Comparison of ENCODE assay signal across 14 cellular contexts in the genomic region with DNA sequence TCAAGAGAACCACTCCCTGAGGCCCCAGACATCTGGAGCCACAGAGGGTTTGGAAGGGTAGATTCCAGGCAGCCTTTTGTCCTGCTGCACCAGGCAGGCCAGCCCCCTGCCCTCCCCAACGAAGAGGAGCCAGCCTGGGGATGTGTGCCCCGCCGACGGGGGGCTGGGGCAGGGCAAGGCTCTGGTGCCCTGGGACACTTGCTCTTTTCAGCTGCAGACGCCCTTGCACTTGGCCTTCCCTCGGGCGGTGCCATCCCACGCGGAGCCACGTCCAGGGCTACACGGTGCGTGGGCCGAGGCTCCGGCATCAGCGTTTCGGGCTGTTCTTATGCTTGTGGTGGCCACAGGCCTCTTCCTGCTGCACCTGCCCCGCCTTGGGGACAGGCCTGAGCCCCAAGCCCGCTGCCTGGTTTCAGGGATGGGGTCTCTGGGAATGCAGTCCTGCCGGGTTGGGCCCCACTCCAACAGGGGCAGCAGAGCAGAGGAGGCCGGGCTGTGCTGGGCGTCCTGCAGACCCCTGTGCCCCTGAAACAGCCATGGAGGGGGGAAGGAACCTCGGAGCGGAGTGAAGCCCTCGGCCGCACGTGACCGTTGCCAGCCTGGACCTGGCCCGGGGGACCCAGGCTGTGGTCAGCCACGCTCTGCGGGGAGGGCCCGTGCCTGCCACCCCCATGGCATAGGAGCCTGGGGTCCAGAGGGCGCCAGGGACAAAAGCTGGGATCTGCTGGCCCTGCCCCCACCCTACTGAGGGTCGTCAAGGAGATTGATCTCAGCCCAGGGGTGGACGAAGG. TPM values are rescaled to one million over a fixed set of nuclear protein-coding genes. Genes with fewer than 3 reads are reported as not detected.
DNase-seq lines count a peak whose midpoint lies in the region; ATAC-seq, FAIRE-seq and TF ChIP-seq lines count a peak whose summit lies in the region.
"Had no signal": no experiment of that assay in that cellular context is flagged by ENCODE, and none has a peak within 500 bp of the region (broad histone marks: within the 10 kb centered on the region; RNA-seq: fewer than 3 reads in every experiment).

No MANE protein-coding gene starts in this region.

- H3K4me3 ChIP-seq in GM23248 (no peak overlapping the region), K562 (no peak overlapping the region), right lobe of liver (no peak overlapping the region), gastrocnemius medialis (no peak overlapping the region), H7 (ENCODE audit: insufficient read depth, low read depth, low read length) (no peak overlapping the region), esophagus squamous epithelium (no peak overlapping the region)
- H3K4me3 ChIP-seq: thoracic aorta had no signal

- 0 out of 2 replicates have a peak, but pooled peaks cover 4% of the 10 kb centered on the region for H3F3A ChIP-seq in GM23248 (ENCODE audit: insufficient read depth)

- no peaks in the 10 kb centered on the region for H3K36me3 ChIP-seq in GM23248 (ENCODE audit: low read depth)
- H3K36me3 ChIP-seq in K562 (ENCODE audit: control insufficient read depth, insufficient read depth, low read length), result peaks cover 47% of the 10 kb centered on the region; the same call in 2 of the 3 replicates
- H3K36me3 ChIP-seq in right lobe of liver, result peaks cover 0 to 9% (median 0%) of the 10 kb centered on the region in 4 donors
- peaks cover 0 to 19% of the 10 kb centered on the region in 2 donors for H3K36me3 ChIP-seq in gastrocnemius medialis
- no peaks in the 10 kb centered on the region; the same call in none of the 2 replicates for H3K36me3 ChIP-seq in H7 (replicated peaks; ENCODE audit: control insufficient read depth, insufficient read depth, low read length)
- H3K36me3 ChIP-seq in esophagus squamous epithelium, result peaks cover 9 to 71% (median 15%) of the 10 kb centered on the region in 3 donors

- no peak overlapping the region for H3K4me2 ChIP-seq in GM23248 (ENCODE audit: unreplicated experiment)
- H3K4me2 ChIP-seq in K562 (ENCODE audit: insufficient read depth, low read length), result peak overlapping the region; percentile 35

- FAIRE-seq in K562 (lab: Jason Lieb, UNC), result no peak
- FAIRE-seq: GM12892 had no signal

- H3K27ac ChIP-seq in GM23248 (no peak overlapping the region), K562 (ENCODE audit: extremely low read depth, low read depth, low read length) (peak overlapping the region; percentile 64; the same call in 2 of the 3 replicates), right lobe of liver (peak overlapping the region in 2 of 3 donors; percentile 44 to 70), gastrocnemius medialis (peak overlapping the region in 3 of 4 donors; percentile 7 to 36 (median 27)), esophagus squamous epithelium (no peak overlapping the region)
- H3K27ac ChIP-seq: thoracic aorta had no signal

- H3K9me2 ChIP-seq in GM23248 (ENCODE audit: insufficient read depth), result no peaks in the 10 kb centered on the region

- no peak for TF ChIP-seq CTCF in K562 (IDR thresholded peaks at IDR 0.05 in 2 of 3, conservative IDR thresholded peaks at IDR 0.05 in 1 of 3; ENCODE audit: insufficient read depth in 2 of 3, low read depth in 1 of 3, low read length in 3 of 3)
- no peak for TF ChIP-seq CTCF in right lobe of liver (IDR thresholded peaks at IDR 0.05)
- TF ChIP-seq CTCF in gastrocnemius medialis (IDR thresholded peaks at IDR 0.05 in 4 of 5, conservative IDR thresholded peaks at IDR 0.05 in 1 of 5), result no peak
- no peak for TF ChIP-seq CTCF in esophagus squamous epithelium (IDR thresholded peaks at IDR 0.05)

- CTCF ChIA-PET in K562 (lab: Yijun Ruan, JAX; ENCODE audit: low intra/inter-chr PET ratio), result no interaction called here

- peak; percentile 36; the same call in 1 of the 2 replicates for TF ChIP-seq POLR2A in K562 (conservative IDR thresholded peaks at IDR 0.05)
- TF ChIP-seq POLR2A in right lobe of liver (IDR thresholded peaks at IDR 0.05), result no peak
- TF ChIP-seq POLR2A in gastrocnemius medialis (IDR thresholded peaks at IDR 0.05), result no peak
- no peak for TF ChIP-seq POLR2A in esophagus squamous epithelium (IDR thresholded peaks at IDR 0.05)

- H2AFZ ChIP-seq in GM23248, result no peak overlapping the region
- no peak overlapping the region for H2AFZ ChIP-seq in K562 (ENCODE audit: low read depth, low read length)

- 44 to 47% methylated on average over 31 to 32 of the region's 34 CpGs for WGBS in GM23248 (ENCODE audit: low coverage in 1 of 2, low lambda C conversion rate in 2 of 2, missing lambda C conversion rate in 2 of 2), 2 experiments
- 34% methylated on average over 18 of the region's 34 CpGs for WGBS in K562 (ENCODE audit: insufficient coverage, low coverage, missing lambda C conversion rate)
- 33% methylated on average over 2 of the region's 34 CpGs for WGBS in right lobe of liver (ENCODE audit: insufficient coverage, low coverage, low lambda C conversion rate, missing lambda C conversion rate)
- WGBS in esophagus squamous epithelium, 2 donors, result no CpG with 5 or more reads among the region's 34 CpGs

- TF ChIP-seq EP300 in K562 (IDR thresholded peaks at IDR 0.05; ENCODE audit: low read length), result no peak

- H3K27me3 ChIP-seq in GM23248 (replicated peaks; ENCODE audit: insufficient read depth), result no peaks in the 10 kb centered on the region
- H3K27me3 ChIP-seq in K562 (ENCODE audit: control insufficient read depth in 2 of 2, insufficient read depth in 2 of 2, low read length in 2 of 2), result no peaks in the 10 kb centered on the region
- no peaks in the 10 kb centered on the region for H3K27me3 ChIP-seq in right lobe of liver
- H3K27me3 ChIP-seq in gastrocnemius medialis, result no peaks in the 10 kb centered on the region
- no peaks in the 10 kb centered on the region for H3K27me3 ChIP-seq in H7 (ENCODE audit: control insufficient read depth, insufficient read depth, low read length)
- no peaks in the 10 kb centered on the region for H3K27me3 ChIP-seq in esophagus squamous epithelium

- DNase-seq in GM23248, result peak; percentile 47
- no peak for DNase-seq in K562 (ENCODE audit: extremely low read depth in 1 of 4, low spot score in 3 of 4)
- DNase-seq in right lobe of liver, result peak in 1 of 3 donors; percentile 50
- no peak for DNase-seq in gastrocnemius medialis
- DNase-seq in H7, result no peak
- DNase-seq in NCI-H1092 treated with DMSO at 0.1 percent for 48 hours (lab: John Stamatoyannopoulos, UW), result no peak
- DNase-seq in esophagus squamous epithelium (lab: John Stamatoyannopoulos, UW), result no peak
- DNase-seq: activated T-cell treated with anti-CD3 and anti-CD28 coated beads for 4 hours, NCI-H1436, NCI-H510A treated with DMSO at 0.1 percent for 48 hours, PC-3 had no signal

- no peaks in the 10 kb centered on the region for H3K9me1 ChIP-seq in K562 (ENCODE audit: control insufficient read depth, insufficient read depth, low read length)

- H3K9me3 ChIP-seq in GM23248 (ENCODE audit: low read depth) (no peaks in the 10 kb centered on the region), K562 (replicated peaks; ENCODE audit: control insufficient read depth, insufficient read depth, low read depth, low read length) (no peaks in the 10 kb centered on the region), right lobe of liver (no peaks in the 10 kb centered on the region), gastrocnemius medialis (no peaks in the 10 kb centered on the region), esophagus squamous epithelium (no peaks in the 10 kb centered on the region)
- H3K9me3 ChIP-seq: thoracic aorta had no signal

- in situ Hi-C loops in GM23248 (cut with MboI) (no loop called here), K562 (cut with MboI) (no loop called here), gastrocnemius medialis (cut with MboI; ENCODE audit: low sequenced_read_pairs in 4 of 4) (no loop called here)

- H3K79me2 ChIP-seq in GM23248 (ENCODE audit: insufficient read depth), result peaks cover 8% of the 10 kb centered on the region
- H3K79me2 ChIP-seq in K562 (ENCODE audit: control insufficient read depth, insufficient read depth, low read length), result peaks cover 9% of the 10 kb centered on the region

- POLR2A ChIA-PET in K562 (lab: Yijun Ruan, JAX), result interaction anchor here (0.8 to 1.0 kb wide), 2 partner anchors 8 to 55 kb away, joined by 3 to 6 read pairs; no protein-coding TSS in a partner anchor

- no TSS peak for BruUV-seq in K562 (replicated peaks; lab: Mats Ljungman, UMichigan)

- no peak for TF ChIP-seq RAD21 in K562 (CRISPR knock-in tag; conservative IDR thresholded peaks at IDR 0.05 in 1 of 2, IDR thresholded peaks at IDR 0.05 in 1 of 2)

- intact Hi-C loops in K562 (cut with micrococcal nuclease) (no loop called here), right lobe of liver (cut with DNase I) (loop anchor here in 1 of 2 donors (10.0 kb wide), 1 partner anchor 45 kb away; no protein-coding TSS in a partner anchor), gastrocnemius medialis (cut with DNase I; ENCODE audit: low total_unique reads) (no loop called here), esophagus squamous epithelium (cut with DNase I) (no loop called here)

- H3K9ac ChIP-seq in GM23248, result no peak overlapping the region
- H3K9ac ChIP-seq in K562 (ENCODE audit: insufficient read depth in 1 of 2, low read depth in 2 of 2, low read length in 2 of 2), result peak overlapping the region; percentile 35 to 84; a peak in 2 of 4 replicates

- ATAC-seq in K562 (peak; percentile 46), right lobe of liver (peak in 1 of 4 donors; percentile 1), gastrocnemius medialis (no peak), GM18502 (IDR thresholded peaks at IDR 0.05; ENCODE audit: poor library complexity, unreplicated experiment) (no peak)
- ATAC-seq: PC-3 had no signal

- H3K4me1 ChIP-seq in GM23248 (ENCODE audit: insufficient read depth), result peaks cover 18% of the 10 kb centered on the region
- H3K4me1 ChIP-seq in K562 (replicated peaks in 1 of 2; ENCODE audit: control insufficient read depth in 2 of 2, insufficient read depth in 2 of 2, low read length in 2 of 2), result peaks cover 22 to 97% of the 10 kb centered on the region in 2 experiments
- peaks cover 0 to 44% (median 27%) of the 10 kb centered on the region in 4 donors for H3K4me1 ChIP-seq in right lobe of liver
- peaks cover 13 to 14% of the 10 kb centered on the region in 2 donors for H3K4me1 ChIP-seq in gastrocnemius medialis
- peaks cover 27 to 52% (median 33%) of the 10 kb centered on the region in 3 donors for H3K4me1 ChIP-seq in esophagus squamous epithelium

- H4K20me1 ChIP-seq in GM23248 (ENCODE audit: insufficient read depth), result no peaks in the 10 kb centered on the region
- no peaks in the 10 kb centered on the region for H4K20me1 ChIP-seq in K562 (replicated peaks; ENCODE audit: control insufficient read depth, insufficient read depth, low read length)

RNA-seq across cellular contexts. Expression of a gene that starts 0.6 kb away (rescaled TPM):
- total RNA-seq in GM23248 (2014; rRNA removed; shearing (Covaris generic)), result not detected in 2 replicates
- polyA plus RNA-seq in GM23248 (2016; fragmentation: Nextera tagmentation; extraction: Ambion mirVana) (not detected in 2 replicates), K562 (2011; rRNA removed) (0.18 and 0.22 TPM in 2 replicates), K562 (2014; fragmentation: Illumina TruSeq; extraction: Trizol) (0.14 TPM in 1 of 2 replicates, not detected in the other), K562 (2014; fragmentation: Nextera tagmentation; extraction: Ambion mirVana) (not detected), K562 (2014; rRNA removed) (0.30 and 0.54 TPM in 2 replicates)
- total RNA-seq in K562 (2011; cell fraction: chromatin; rRNA removed; ENCODE audit: low replicate concordance), result 0.83 and 4.1 TPM in 2 replicates
- 3.3 and 3.8 TPM in 2 replicates for total RNA-seq in K562 (2011; cell fraction: nucleolus; rRNA removed)
- 1.8 and 2.3 TPM in 2 replicates for total RNA-seq in K562 (2011; cell fraction: nucleoplasm; rRNA removed)
- total RNA-seq in K562 (2014; rRNA removed) (0.50 and 0.57 TPM in 2 replicates), K562 (2014; rRNA removed; fragmentation: Illumina TruSeq; extraction: Trizol) (not detected in 2 replicates), K562 (2015; rRNA removed; fragmentation: Illumina TruSeq; extraction: Trizol) (0.11 and 0.14 TPM in 2 replicates), K562 (2021) (0.85 and 1.1 TPM in 2 replicates), right lobe of liver (under 1 TPM; 0.43 to 0.70 (median 0.56) TPM), gastrocnemius medialis (1 to 10 TPM in 3 of 4 donors, under 1 TPM in 1; 0.12 to 3.2 (median 1.3) TPM), esophagus squamous epithelium (1 to 10 TPM in 1 of 4 donors, under 1 TPM in 3; under 0.01 to 1.8 (median 0.29) TPM)
- polyA plus RNA-seq in K562 (2011; cell fraction: cytosol; rRNA removed), result 0.29 and 2.5 TPM in 2 replicates
- 0.56 and 2.4 TPM in 2 replicates for polyA plus RNA-seq in K562 (2011; cell fraction: nucleus; rRNA removed)
- 0.61 and 1.5 TPM in 2 replicates for polyA plus RNA-seq in K562 (2012)
- 0.12 and 0.14 TPM in 2 replicates for polyA minus RNA-seq in K562 (2011; rRNA and poly(A)+ RNA removed)
- 0.73 and 1.1 TPM in 2 replicates for polyA minus RNA-seq in K562 (2011; cell fraction: cytosol; rRNA and poly(A)+ RNA removed)
- polyA minus RNA-seq in K562 (2011; cell fraction: nucleus; rRNA and poly(A)+ RNA removed), result 0.44 and 0.81 TPM in 2 replicates
- 4.5 and 5.5 TPM in 2 replicates for total RNA-seq in H7 (2014; rRNA removed; shearing (Covaris generic))

RNA-seq across cellular contexts. Expression of a gene that starts 5.9 kb away (rescaled TPM):
- total RNA-seq in GM23248 (2014; rRNA removed; shearing (Covaris generic)), result 150 and 218 TPM in 2 replicates
- polyA plus RNA-seq in GM23248 (2016; fragmentation: Nextera tagmentation; extraction: Ambion mirVana) (151 and 155 TPM in 2 replicates), K562 (2011; rRNA removed) (105 and 115 TPM in 2 replicates), K562 (2014; fragmentation: Illumina TruSeq; extraction: Trizol) (80.9 and 91.6 TPM in 2 replicates), K562 (2014; fragmentation: Nextera tagmentation; extraction: Ambion mirVana) (10 to 100 TPM in 1 of 2 experiments, 1 to 10 TPM in 1; 7.3 to 11.6 TPM), K562 (2014; rRNA removed) (262 and 265 TPM in 2 replicates)
- total RNA-seq in K562 (2011; cell fraction: chromatin; rRNA removed; ENCODE audit: low replicate concordance), result 30.5 and 94.1 TPM in 2 replicates
- total RNA-seq in K562 (2011; cell fraction: nucleolus; rRNA removed), result 171 and 175 TPM in 2 replicates
- 71.2 and 82.5 TPM in 2 replicates for total RNA-seq in K562 (2011; cell fraction: nucleoplasm; rRNA removed)
- total RNA-seq in K562 (2014; rRNA removed) (198 and 279 TPM in 2 replicates), K562 (2014; rRNA removed; fragmentation: Illumina TruSeq; extraction: Trizol) (22.9 and 36.2 TPM in 2 replicates), K562 (2015; rRNA removed; fragmentation: Illumina TruSeq; extraction: Trizol) (75.4 and 76.5 TPM in 2 replicates), K562 (2021) (177 and 184 TPM in 2 replicates), right lobe of liver (100 to 1,000 TPM in 1 of 6 experiments, 10 to 100 TPM in 5; 22.7 to 126 (median 32.6) TPM), gastrocnemius medialis (100 to 1,000 TPM; 114 to 212 (median 141) TPM), esophagus squamous epithelium (100 to 1,000 TPM in 1 of 4 donors, 10 to 100 TPM in 3; 69.6 to 105 (median 79.9) TPM)
- 139 and 392 TPM in 2 replicates for polyA plus RNA-seq in K562 (2011; cell fraction: cytosol; rRNA removed)
- polyA plus RNA-seq in K562 (2011; cell fraction: nucleus; rRNA removed), result 292 and 379 TPM in 2 replicates
- 145 and 152 TPM in 2 replicates for polyA plus RNA-seq in K562 (2012)
- polyA minus RNA-seq in K562 (2011; rRNA and poly(A)+ RNA removed), result 8.4 and 17.6 TPM in 2 replicates
- polyA minus RNA-seq in K562 (2011; cell fraction: cytosol; rRNA and poly(A)+ RNA removed), result 56.4 and 65.7 TPM in 2 replicates
- polyA minus RNA-seq in K562 (2011; cell fraction: nucleus; rRNA and poly(A)+ RNA removed), result 80.4 and 108 TPM in 2 replicates
- total RNA-seq in H7 (2014; rRNA removed; shearing (Covaris generic)), result 129 and 135 TPM in 2 replicates

RNA-seq across cellular contexts. Expression of a gene that starts 11.4 kb away (rescaled TPM):
- total RNA-seq in GM23248 (2014; rRNA removed; shearing (Covaris generic)), result 29.3 and 30.4 TPM in 2 replicates
- polyA plus RNA-seq in GM23248 (2016; fragmentation: Nextera tagmentation; extraction: Ambion mirVana), result 22.4 and 22.6 TPM in 2 replicates
- total RNA-seq in K562 (2011; cell fraction: chromatin; rRNA removed; ENCODE audit: low replicate concordance), result 33.6 and 106 TPM in 2 replicates
- total RNA-seq in K562 (2011; cell fraction: nucleolus; rRNA removed), result 86.7 and 90.7 TPM in 2 replicates
- 54.1 and 55.3 TPM in 2 replicates for total RNA-seq in K562 (2011; cell fraction: nucleoplasm; rRNA removed)
- total RNA-seq in K562 (2014; rRNA removed), result 120 and 148 TPM in 2 replicates
- 3.4 and 6.3 TPM in 2 replicates for total RNA-seq in K562 (2014; rRNA removed; fragmentation: Illumina TruSeq; extraction: Trizol)
- total RNA-seq in K562 (2015; rRNA removed; fragmentation: Illumina TruSeq; extraction: Trizol), result 55.8 and 56.1 TPM in 2 replicates
- 110 and 124 TPM in 2 replicates for total RNA-seq in K562 (2021)
- polyA plus RNA-seq in K562 (2011; rRNA removed), result 35.2 and 47.4 TPM in 2 replicates
- polyA plus RNA-seq in K562 (2011; cell fraction: cytosol; rRNA removed), result 70.6 and 207 TPM in 2 replicates
- polyA plus RNA-seq in K562 (2011; cell fraction: nucleus; rRNA removed), result 72.7 and 125 TPM in 2 replicates
- polyA plus RNA-seq in K562 (2012), result 63.1 and 76.1 TPM in 2 replicates
- polyA plus RNA-seq in K562 (2014; fragmentation: Illumina TruSeq; extraction: Trizol), result 12.8 and 40.4 TPM in 2 replicates
- polyA plus RNA-seq in K562 (2014; fragmentation: Nextera tagmentation; extraction: Ambion mirVana), result 1 to 10 TPM in 1 of 2 experiments, under 1 TPM in 1; 0.80 to 3.5 TPM
- polyA plus RNA-seq in K562 (2014; rRNA removed), result 111 and 123 TPM in 2 replicates
- polyA minus RNA-seq in K562 (2011; rRNA and poly(A)+ RNA removed), result 5.2 and 5.6 TPM in 2 replicates
- polyA minus RNA-seq in K562 (2011; cell fraction: cytosol; rRNA and poly(A)+ RNA removed), result 19.4 and 28.1 TPM in 2 replicates
- 21.5 and 23.7 TPM in 2 replicates for polyA minus RNA-seq in K562 (2011; cell fraction: nucleus; rRNA and poly(A)+ RNA removed)
- 100 to 1,000 TPM in 2 of 6 experiments, 10 to 100 TPM in 4; 48.8 to 130 (median 76.7) TPM for total RNA-seq in right lobe of liver
- total RNA-seq in gastrocnemius medialis, result 100 to 1,000 TPM in 3 of 4 donors, 10 to 100 TPM in 1; 59.6 to 155 (median 114) TPM
- total RNA-seq in H7 (2014; rRNA removed; shearing (Covaris generic)), result 71.5 and 83.1 TPM in 2 replicates
- 10 to 100 TPM; 17.3 to 35.6 (median 28.1) TPM for total RNA-seq in esophagus squamous epithelium

RNA-seq across cellular contexts. Expression of a gene that starts 18.9 kb away (rescaled TPM):
- total RNA-seq in GM23248 (2014; rRNA removed; shearing (Covaris generic)), result 16.5 and 24.7 TPM in 2 replicates
- polyA plus RNA-seq in GM23248 (2016; fragmentation: Nextera tagmentation; extraction: Ambion mirVana) (4.7 and 8.2 TPM in 2 replicates), K562 (2011; rRNA removed) (5.7 and 9.4 TPM in 2 replicates), K562 (2014; fragmentation: Illumina TruSeq; extraction: Trizol) (1.4 and 4.3 TPM in 2 replicates), K562 (2014; fragmentation: Nextera tagmentation; extraction: Ambion mirVana) (under 1 TPM; 0.44 to 0.46 TPM), K562 (2014; rRNA removed) (8.1 and 10.6 TPM in 2 replicates)
- 25.8 and 70.2 TPM in 2 replicates for total RNA-seq in K562 (2011; cell fraction: chromatin; rRNA removed; ENCODE audit: low replicate concordance)
- 50.4 and 60.9 TPM in 2 replicates for total RNA-seq in K562 (2011; cell fraction: nucleolus; rRNA removed)
- total RNA-seq in K562 (2011; cell fraction: nucleoplasm; rRNA removed), result 29.8 and 30.4 TPM in 2 replicates
- total RNA-seq in K562 (2014; rRNA removed) (4.9 and 6.5 TPM in 2 replicates), K562 (2014; rRNA removed; fragmentation: Illumina TruSeq; extraction: Trizol) (0.80 and 1.3 TPM in 2 replicates), K562 (2015; rRNA removed; fragmentation: Illumina TruSeq; extraction: Trizol) (3.0 and 3.3 TPM in 2 replicates), K562 (2021) (10.0 and 12.6 TPM in 2 replicates), right lobe of liver (10 to 100 TPM in 4 of 6 experiments, 1 to 10 TPM in 2; 7.2 to 18.1 (median 11.8) TPM), gastrocnemius medialis (1 to 10 TPM; 2.9 to 9.8 (median 6.5) TPM), esophagus squamous epithelium (10 to 100 TPM in 3 of 4 donors, 1 to 10 TPM in 1; 7.2 to 26.5 (median 15.8) TPM)
- 3.8 and 9.9 TPM in 2 replicates for polyA plus RNA-seq in K562 (2011; cell fraction: cytosol; rRNA removed)
- polyA plus RNA-seq in K562 (2011; cell fraction: nucleus; rRNA removed), result 72.9 and 107 TPM in 2 replicates
- 6.3 and 9.5 TPM in 2 replicates for polyA plus RNA-seq in K562 (2012)
- polyA minus RNA-seq in K562 (2011; rRNA and poly(A)+ RNA removed), result 1.0 and 1.4 TPM in 2 replicates
- polyA minus RNA-seq in K562 (2011; cell fraction: cytosol; rRNA and poly(A)+ RNA removed), result 2.6 and 4.5 TPM in 2 replicates
- 20.9 and 23.9 TPM in 2 replicates for polyA minus RNA-seq in K562 (2011; cell fraction: nucleus; rRNA and poly(A)+ RNA removed)
- total RNA-seq in H7 (2014; rRNA removed; shearing (Covaris generic)), result 35.3 and 38.3 TPM in 2 replicates

RNA-seq across cellular contexts. Expression of a gene that starts 37.7 kb away (rescaled TPM):
- 44.9 and 65.9 TPM in 2 replicates for total RNA-seq in GM23248 (2014; rRNA removed; shearing (Covaris generic))
- polyA plus RNA-seq in GM23248 (2016; fragmentation: Nextera tagmentation; extraction: Ambion mirVana) (65.1 and 70.0 TPM in 2 replicates), K562 (2011; rRNA removed) (118 and 173 TPM in 2 replicates), K562 (2014; fragmentation: Illumina TruSeq; extraction: Trizol) (112 and 139 TPM in 2 replicates), K562 (2014; fragmentation: Nextera tagmentation; extraction: Ambion mirVana) (1 to 10 TPM; 5.0 to 6.8 TPM), K562 (2014; rRNA removed) (373 and 378 TPM in 2 replicates)
- total RNA-seq in K562 (2011; cell fraction: chromatin; rRNA removed; ENCODE audit: low replicate concordance), result 214 and 929 TPM in 2 replicates
- total RNA-seq in K562 (2011; cell fraction: nucleolus; rRNA removed), result 1,026 and 1,077 TPM in 2 replicates
- 329 and 385 TPM in 2 replicates for total RNA-seq in K562 (2011; cell fraction: nucleoplasm; rRNA removed)
- total RNA-seq in K562 (2014; rRNA removed) (116 and 158 TPM in 2 replicates), K562 (2014; rRNA removed; fragmentation: Illumina TruSeq; extraction: Trizol) (18.6 and 26.7 TPM in 2 replicates), K562 (2015; rRNA removed; fragmentation: Illumina TruSeq; extraction: Trizol) (83.6 and 87.9 TPM in 2 replicates), K562 (2021) (267 TPM in 2 replicates), right lobe of liver (10 to 100 TPM; 28.5 to 44.8 (median 40.3) TPM), gastrocnemius medialis (10 to 100 TPM; 20.9 to 41.6 (median 27.3) TPM), esophagus squamous epithelium (10 to 100 TPM; 28.4 to 70.2 (median 48.9) TPM)
- 121 and 296 TPM in 2 replicates for polyA plus RNA-seq in K562 (2011; cell fraction: cytosol; rRNA removed)
- polyA plus RNA-seq in K562 (2011; cell fraction: nucleus; rRNA removed), result 1,454 and 2,407 TPM in 2 replicates
- 192 and 214 TPM in 2 replicates for polyA plus RNA-seq in K562 (2012)
- 14.4 and 20.6 TPM in 2 replicates for polyA minus RNA-seq in K562 (2011; rRNA and poly(A)+ RNA removed)
- polyA minus RNA-seq in K562 (2011; cell fraction: cytosol; rRNA and poly(A)+ RNA removed), result 48.0 and 67.2 TPM in 2 replicates
- 214 and 219 TPM in 2 replicates for polyA minus RNA-seq in K562 (2011; cell fraction: nucleus; rRNA and poly(A)+ RNA removed)
- total RNA-seq in H7 (2014; rRNA removed; shearing (Covaris generic)), result 164 and 174 TPM in 2 replicates

Comparison
In these comparisons a context has a peak if more than half of its experiments do, and no peak if none do; other contexts are left out.
1. H3K27ac ChIP-seq: peak in K562 (single experiment), right lobe of liver (2 of 3) and gastrocnemius medialis (3 of 4); none in GM23248 (single experiment) and esophagus squamous epithelium (0 of 4).